In genomic region chr14:61350427-61350826, GRCh38 we compare ENCODE assay signal across 1 cellular context.
TF ChIP-seq lines count a peak whose summit lies in the region.

No MANE protein-coding gene starts in this region.

TF ChIP-seq in HepG2, 621 proteins besides CTCF, POLR2A, EP300 and RAD21 (continued from another document):
- TF ChIP-seq, protein P1, sequence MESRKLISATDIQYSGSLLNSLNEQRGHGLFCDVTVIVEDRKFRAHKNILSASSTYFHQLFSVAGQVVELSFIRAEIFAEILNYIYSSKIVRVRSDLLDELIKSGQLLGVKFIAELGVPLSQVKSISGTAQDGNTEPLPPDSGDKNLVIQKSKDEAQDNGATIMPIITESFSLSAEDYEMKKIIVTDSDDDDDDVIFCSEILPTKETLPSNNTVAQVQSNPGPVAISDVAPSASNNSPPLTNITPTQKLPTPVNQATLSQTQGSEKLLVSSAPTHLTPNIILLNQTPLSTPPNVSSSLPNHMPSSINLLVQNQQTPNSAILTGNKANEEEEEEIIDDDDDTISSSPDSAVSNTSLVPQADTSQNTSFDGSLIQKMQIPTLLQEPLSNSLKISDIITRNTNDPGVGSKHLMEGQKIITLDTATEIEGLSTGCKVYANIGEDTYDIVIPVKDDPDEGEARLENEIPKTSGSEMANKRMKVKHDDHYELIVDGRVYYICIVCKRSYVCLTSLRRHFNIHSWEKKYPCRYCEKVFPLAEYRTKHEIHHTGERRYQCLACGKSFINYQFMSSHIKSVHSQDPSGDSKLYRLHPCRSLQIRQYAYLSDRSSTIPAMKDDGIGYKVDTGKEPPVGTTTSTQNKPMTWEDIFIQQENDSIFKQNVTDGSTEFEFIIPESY (CRISPR knock-in tag; IDR thresholded peaks at IDR 0.05): no peak
- no peak for TF ChIP-seq CHD4 (IDR thresholded peaks at IDR 0.05; ENCODE audit: borderline replicate concordance, low read length)
- TF ChIP-seq ZEB1 (IDR thresholded peaks at IDR 0.05; ENCODE audit: insufficient replicate concordance, low read depth): no peak
- TF ChIP-seq CEBPG (CRISPR knock-in tag; IDR thresholded peaks at IDR 0.05): no peak
- TF ChIP-seq ZNF552 (CRISPR knock-in tag; IDR thresholded peaks at IDR 0.05; ENCODE audit: borderline replicate concordance): no peak
- no peak for TF ChIP-seq MYC (CRISPR knock-in tag; IDR thresholded peaks at IDR 0.05; ENCODE audit: borderline replicate concordance)
- no peak for TF ChIP-seq MTA1 (CRISPR knock-in tag; IDR thresholded peaks at IDR 0.05; ENCODE audit: borderline replicate concordance)
- TF ChIP-seq ZNF10 (CRISPR knock-in tag; IDR thresholded peaks at IDR 0.05; ENCODE audit: borderline replicate concordance, low read depth): no peak
- TF ChIP-seq ISX (CRISPR knock-in tag; conservative IDR thresholded peaks at IDR 0.05): no peak
- no peak for TF ChIP-seq PAF1 (CRISPR knock-in tag; IDR thresholded peaks at IDR 0.05)
- no peak for TF ChIP-seq HNRNPUL1 (IDR thresholded peaks at IDR 0.05; ENCODE audit: low read depth, low read length)
- no peak for TF ChIP-seq ZNF570 (CRISPR knock-in tag; IDR thresholded peaks at IDR 0.05; ENCODE audit: borderline replicate concordance)
- TF ChIP-seq MED8 (CRISPR knock-in tag; IDR thresholded peaks at IDR 0.05; ENCODE audit: insufficient replicate concordance): no peak
- no peak for TF ChIP-seq IKZF5 (CRISPR knock-in tag; IDR thresholded peaks at IDR 0.05)
- TF ChIP-seq DRAP1 (CRISPR knock-in tag; IDR thresholded peaks at IDR 0.05): no peak
TF ChIP-seq in HepG2: peak in this region for 0.
